18 cellular contexts compared by ENCODE assay signal in the genomic region with DNA sequence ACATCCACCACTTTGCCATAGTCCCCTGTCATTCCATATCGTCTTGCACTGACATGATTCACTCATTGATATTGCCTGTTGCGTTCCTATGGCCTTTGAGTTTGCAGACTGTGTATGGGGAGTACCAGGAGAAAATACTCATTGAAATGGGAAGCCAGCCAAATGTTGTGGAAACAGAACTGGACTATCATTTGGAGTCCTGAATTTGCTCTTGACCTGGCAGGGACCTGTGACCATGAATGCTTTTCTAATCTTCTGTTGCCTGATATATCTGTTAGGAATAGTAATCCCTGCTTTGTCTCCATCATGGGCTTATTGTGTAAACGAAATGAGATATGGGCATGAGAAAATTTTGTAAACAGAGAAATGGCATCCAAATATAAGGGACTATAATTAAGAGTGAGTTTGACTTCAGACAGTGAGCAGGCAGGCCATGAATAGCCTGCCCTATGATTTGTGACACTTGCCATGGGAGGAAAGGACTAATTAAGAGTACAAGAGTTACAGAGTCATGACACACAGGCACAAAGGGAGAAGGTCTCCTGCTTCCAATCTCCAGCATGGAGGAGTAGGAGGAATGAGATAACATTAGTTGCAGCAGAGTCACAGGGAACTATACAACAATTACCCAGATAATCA.
A peak's percentile ranks its signal among the peaks of the same experiment; 100 is the strongest.
DNase-seq lines count a peak whose midpoint lies in the region; ATAC-seq and TF ChIP-seq lines count a peak whose summit lies in the region.
"Had no signal": no experiment of that assay in that cellular context is flagged by ENCODE, and none has a peak within 500 bp of the region (broad histone marks: within the 10 kb centered on the region; RNA-seq: fewer than 3 reads in every experiment).

No MANE protein-coding gene starts in this region.

- no peak overlapping the region for H3K4me3 ChIP-seq in ovary
- H3K4me3 ChIP-seq: GM23338, SJCRH30 had no signal

- TF ChIP-seq POLR2A in ovary (IDR thresholded peaks at IDR 0.05), result no peak

- no peak overlapping the region for H3K27ac ChIP-seq in ovary
- H3K27ac ChIP-seq: 22Rv1, SJCRH30 had no signal

- intact Hi-C loops in ovary (cut with DNase I), result no loop called here

- H3K4me1 ChIP-seq in ovary (ENCODE audit: insufficient read depth), result no peaks in the 10 kb centered on the region
- H3K4me1 ChIP-seq: BE2C, SJCRH30 had no signal

- peak; percentile 44 for DNase-seq in NCI-H1092 treated with DMSO at 0.1 percent for 48 hours (lab: John Stamatoyannopoulos, UW)
- DNase-seq in NCI-H1092 (lab: John Stamatoyannopoulos, UW), result no peak
- peak; percentile 32 for DNase-seq in DMS53 treated with DMSO at 0.1 percent for 48 hours (lab: John Stamatoyannopoulos, UW; ENCODE audit: unreplicated experiment)
- DNase-seq in NCI-H774 (lab: John Stamatoyannopoulos, UW), result peak; percentile 34
- peak; percentile 60 for DNase-seq in left kidney (ENCODE audit: low read depth, low spot score)
- DNase-seq in ovary, result no peak
- DNase-seq in stimulated activated CD8-positive, alpha-beta memory T cell treated with anti-CD3 and anti-CD28 coated beads, Interleukin-4, amount 100 ng/mL, for 48 hours, result no peak
- DNase-seq: BE2C; CD4-positive, alpha-beta T cell; NCI-H146; NCI-H524; OCI-M1; RPMI8226; SJCRH30 had no signal

- H3K9me3 ChIP-seq in ovary, result no peaks in the 10 kb centered on the region
- H3K9me3 ChIP-seq: BE2C, SJCRH30 had no signal

- 38 to 41% (median 41%) methylated on average over 3 of the region's 3 CpGs for WGBS in ovary, 3 donors

- no peaks in the 10 kb centered on the region for H3K36me3 ChIP-seq in ovary
- H3K36me3 ChIP-seq: BE2C, SJCRH30 had no signal

- TF ChIP-seq CTCF in ovary (IDR thresholded peaks at IDR 0.05), result no peak

- TF ChIP-seq EP300 in ovary (IDR thresholded peaks at IDR 0.05), result no peak

- no peaks in the 10 kb centered on the region for H3K27me3 ChIP-seq in ovary
- H3K27me3 ChIP-seq: BE2C, SJCRH30 had no signal

- no peak for ATAC-seq in HG02870 (IDR thresholded peaks at IDR 0.05; ENCODE audit: unreplicated experiment)
- ATAC-seq: GM23338, HCT116 had no signal

Comparison
In these comparisons a context has a peak if more than half of its experiments do, and no peak if none do; other contexts are left out.
1. DNase-seq: peak in NCI-H1092 treated with DMSO at 0.1 percent for 48 hours (single experiment), DMS53 treated with DMSO at 0.1 percent for 48 hours (single experiment), NCI-H774 (single experiment) and left kidney (single experiment); none in NCI-H1092 (single experiment), ovary (0 of 5) and stimulated activated CD8-positive, alpha-beta memory T cell treated with anti-CD3 and anti-CD28 coated beads, Interleukin-4, amount 100 ng/mL, for 48 hours (single experiment).